In genomic region chr7:75416787-75417186, GRCh38 we compare ENCODE assay signal across 7 cellular contexts. TPM values are rescaled to one million over a fixed set of nuclear protein-coding genes. Genes with fewer than 3 reads are reported as not detected.
DNase-seq lines count a peak whose midpoint lies in the region; ATAC-seq, FAIRE-seq and TF ChIP-seq lines count a peak whose summit lies in the region.
"Not testable (repeated sequence)": the region's sequence is repeated elsewhere in the genome, so short reads cannot be mapped to it uniquely, and the experiment has no call there.

No MANE protein-coding gene starts in this region.

- H3K9ac ChIP-seq in PC-3 (ENCODE audit: low read length); K562 (ENCODE audit: insufficient read depth in 1 of 2, low read depth in 2 of 2, low read length in 2 of 2); endothelial cell of umbilical vein (replicated peaks; ENCODE audit: extremely low read depth, insufficient read depth, low read length); HepG2 (ENCODE audit: insufficient read depth, low read depth, low read length): not testable (repeated sequence)

- BruUV-seq in PC-3 (replicated peaks; lab: Mats Ljungman, UMichigan) (TSS peak; percentile 31), endothelial cell of umbilical vein (replicated peaks; lab: Mats Ljungman, UMichigan) (TSS peak; percentile 35)
- not testable (repeated sequence) for BruUV-seq in K562 (replicated peaks; lab: Mats Ljungman, UMichigan); HepG2 (replicated peaks; lab: Mats Ljungman, UMichigan)

- H3K27ac ChIP-seq in PC-3 (ENCODE audit: low read length); K562 (ENCODE audit: extremely low read depth, low read depth, low read length); endothelial cell of umbilical vein (ENCODE audit: insufficient read depth, low read depth, low read length); HepG2 (ENCODE audit: extremely low read length, insufficient read depth, low read length); sigmoid colon: not testable (repeated sequence)

- POLR2A ChIA-PET in PC-3 (lab: Charles Lee; ENCODE audit: unreplicated experiment); K562 (lab: Yijun Ruan, JAX); endothelial cell of umbilical vein (lab: Charles Lee); HepG2 (lab: Yijun Ruan, JAX): not testable (repeated sequence)

- not testable (repeated sequence) for H2AFZ ChIP-seq in PC-3 (ENCODE audit: low read length); K562 (ENCODE audit: low read depth, low read length); endothelial cell of umbilical vein (ENCODE audit: low read depth, low read length); HepG2 (ENCODE audit: low read length)

- not testable (repeated sequence) for H3K79me2 ChIP-seq in PC-3 (ENCODE audit: low read length); K562 (ENCODE audit: control insufficient read depth, insufficient read depth, low read length); endothelial cell of umbilical vein (ENCODE audit: control insufficient read depth, insufficient read depth, low read length); HepG2 (ENCODE audit: insufficient read depth, low read length)

- TF ChIP-seq CTCF in PC-3 (conservative IDR thresholded peaks at IDR 0.05; ENCODE audit: low read depth, low read length); K562 (IDR thresholded peaks at IDR 0.05 in 2 of 3, conservative IDR thresholded peaks at IDR 0.05 in 1 of 3; ENCODE audit: insufficient read depth in 2 of 3, low read depth in 1 of 3, low read length in 3 of 3); endothelial cell of umbilical vein (IDR thresholded peaks at IDR 0.05; ENCODE audit: extremely low read depth in 1 of 2, insufficient read depth in 1 of 2, low read depth in 1 of 2, low read length in 2 of 2); HepG2 (CRISPR knock-in tag; IDR thresholded peaks at IDR 0.05); sigmoid colon (IDR thresholded peaks at IDR 0.05): not testable (repeated sequence)

- H3K9me1 ChIP-seq in K562 (ENCODE audit: control insufficient read depth, insufficient read depth, low read length); endothelial cell of umbilical vein (replicated peaks; ENCODE audit: control insufficient read depth, extremely low read depth, insufficient read depth, low read length): not testable (repeated sequence)

- WGBS in K562 (ENCODE audit: insufficient coverage, low coverage, missing lambda C conversion rate) = 98% methylated on average over 7 of the region's 9 CpGs
- 96% methylated on average over 8 of the region's 9 CpGs for WGBS in HepG2 (ENCODE audit: low lambda C conversion rate)
- 90% methylated on average over 8 of the region's 9 CpGs for WGBS in sigmoid colon, 2 donors

- not testable (repeated sequence) for ATAC-seq in PC-3, K562, HepG2

- dilution Hi-C loops in endothelial cell of umbilical vein (cut with MboI; ENCODE audit: extremely low pct_ligation_motif_present, low sequenced_read_pairs) = not testable (repeated sequence)

- not testable (repeated sequence) for DNase-seq in PC-3; K562 (ENCODE audit: extremely low read depth in 1 of 4, low spot score in 3 of 4); endothelial cell of umbilical vein (ENCODE audit: low read depth, low spot score); HepG2 (ENCODE audit: low spot score)
- DNase-seq in activated CD8-positive, alpha-beta memory T cell treated with anti-CD3 and anti-CD28 coated beads, Interleukin-2, amount 50 U/mL, for 48 hours = peak; percentile 37
- peak; percentile 37 for DNase-seq in sigmoid colon
- peak; percentile 13 for DNase-seq in stimulated activated CD8-positive, alpha-beta memory T cell treated with anti-CD3 and anti-CD28 coated beads, Interleukin-4, amount 100 ng/mL, for 48 hours

- H4K20me1 ChIP-seq in PC-3 (ENCODE audit: low read length); K562 (replicated peaks; ENCODE audit: control insufficient read depth, insufficient read depth, low read length); endothelial cell of umbilical vein (replicated peaks; ENCODE audit: control insufficient read depth, extremely low read depth, insufficient read depth, low read length); HepG2 (ENCODE audit: insufficient read depth, low read length): not testable (repeated sequence)

- intact Hi-C loops in PC-3 (cut with micrococcal nuclease); K562 (cut with micrococcal nuclease); endothelial cell of umbilical vein (cut with micrococcal nuclease); HepG2 (cut with micrococcal nuclease; ENCODE audit: unreplicated experiment); sigmoid colon (cut with DNase I): not testable (repeated sequence)

- not testable (repeated sequence) for H3K9me3 ChIP-seq in PC-3 (ENCODE audit: low read length); K562 (replicated peaks; ENCODE audit: control insufficient read depth, insufficient read depth, low read depth, low read length); endothelial cell of umbilical vein (replicated peaks; ENCODE audit: control insufficient read depth, insufficient read depth, low read length); HepG2 (ENCODE audit: low read length); sigmoid colon

- not testable (repeated sequence) for H3K4me1 ChIP-seq in PC-3 (ENCODE audit: insufficient read depth, low read length); K562 (replicated peaks in 1 of 2; ENCODE audit: control insufficient read depth in 2 of 2, insufficient read depth in 2 of 2, low read length in 2 of 2); endothelial cell of umbilical vein (ENCODE audit: control insufficient read depth, extremely low read depth, insufficient read depth, low read length); HepG2 (ENCODE audit: insufficient read depth, low read length); sigmoid colon

- not testable (repeated sequence) for TF ChIP-seq EP300 in K562 (IDR thresholded peaks at IDR 0.05; ENCODE audit: low read length); HepG2 (IDR thresholded peaks at IDR 0.05; ENCODE audit: low read depth in 2 of 2, low read length in 2 of 2); HepG2 (CRISPR knock-in tag; IDR thresholded peaks at IDR 0.05; ENCODE audit: borderline replicate concordance); sigmoid colon (IDR thresholded peaks at IDR 0.05)

- not testable (repeated sequence) for H3K36me3 ChIP-seq in PC-3 (ENCODE audit: low read depth, low read length); endothelial cell of umbilical vein (ENCODE audit: control insufficient read depth in 2 of 2, extremely low read depth in 1 of 2, insufficient read depth in 2 of 2, low read length in 2 of 2); HepG2 (replicated peaks in 1 of 2; ENCODE audit: control insufficient read depth in 1 of 2, insufficient read depth in 2 of 2, low read length in 2 of 2)
- H3K36me3 ChIP-seq in K562 (ENCODE audit: control insufficient read depth, insufficient read depth, low read length) = peaks cover 38% of the 10 kb centered on the region; the same call in 1 of the 3 replicates
- peaks cover 2 to 33% (median 13%) of the 10 kb centered on the region in 4 donors for H3K36me3 ChIP-seq in sigmoid colon

- H3K4me3 ChIP-seq in PC-3 (ENCODE audit: low read length); K562; endothelial cell of umbilical vein (replicated peaks in 1 of 3; ENCODE audit: insufficient read depth in 1 of 3, low read depth in 1 of 3, low read length in 3 of 3); HepG2 (replicated peaks in 1 of 3; ENCODE audit: insufficient read depth in 1 of 3, low read depth in 2 of 3, low read length in 3 of 3); sigmoid colon: not testable (repeated sequence)

- not testable (repeated sequence) for H3K4me2 ChIP-seq in PC-3 (ENCODE audit: low read length); K562 (ENCODE audit: insufficient read depth, low read length); endothelial cell of umbilical vein (ENCODE audit: insufficient read depth, low read length); HepG2 (ENCODE audit: low read depth, low read length)

- in situ Hi-C loops in K562 (cut with MboI); HepG2 (cut with HindIII; ENCODE audit: extremely low pct_ligation_motif_present, low pct_unique_long_range_greater_than_20kb): not testable (repeated sequence)

- not testable (repeated sequence) for H3K9me2 ChIP-seq in PC-3 (replicated peaks; ENCODE audit: low read length)

- peak; percentile 58; the same call in 1 of the 2 replicates for TF ChIP-seq POLR2A in K562 (conservative IDR thresholded peaks at IDR 0.05)
- not testable (repeated sequence) for TF ChIP-seq POLR2A in endothelial cell of umbilical vein (IDR thresholded peaks at IDR 0.05; ENCODE audit: low read depth, low read length); HepG2 (IDR thresholded peaks at IDR 0.05; ENCODE audit: insufficient read depth in 1 of 2, low read depth in 2 of 2, low read length in 2 of 2); sigmoid colon (IDR thresholded peaks at IDR 0.05)

- TF ChIP-seq RAD21 in K562 (CRISPR knock-in tag; conservative IDR thresholded peaks at IDR 0.05 in 1 of 2, IDR thresholded peaks at IDR 0.05 in 1 of 2); HepG2 (CRISPR knock-in tag; IDR thresholded peaks at IDR 0.05): not testable (repeated sequence)

- not testable (repeated sequence) for H3K27me3 ChIP-seq in PC-3 (ENCODE audit: low read length); K562 (ENCODE audit: control insufficient read depth in 2 of 2, insufficient read depth in 2 of 2, low read length in 2 of 2); endothelial cell of umbilical vein (ENCODE audit: control insufficient read depth in 2 of 2, insufficient read depth in 2 of 2, low read length in 2 of 2); HepG2 (ENCODE audit: control insufficient read depth in 1 of 2, insufficient read depth in 2 of 2, low read length in 2 of 2); sigmoid colon

- H3F3A ChIP-seq in PC-3 (ENCODE audit: low read length, unreplicated experiment) = not testable (repeated sequence)

- CTCF ChIA-PET in PC-3 (lab: Charles Lee); K562 (lab: Yijun Ruan, JAX; ENCODE audit: low intra/inter-chr PET ratio); endothelial cell of umbilical vein (lab: Charles Lee); HepG2 (lab: Yijun Ruan, JAX; ENCODE audit: low intra/inter-chr PET ratio, low total read pairs): not testable (repeated sequence)

- not testable (repeated sequence) for FAIRE-seq in K562 (lab: Jason Lieb, UNC); endothelial cell of umbilical vein (lab: Jason Lieb, UNC); HepG2 (lab: Jason Lieb, UNC)

RNA-seq across cellular contexts. Expression of gene TRIM73, which starts 21.4 kb away (rescaled TPM):
- 5.2 and 6.4 TPM in 2 replicates for total RNA-seq in PC-3 (2014; rRNA removed)
- 1.1 and 4.1 TPM in 2 replicates for total RNA-seq in K562 (2011; cell fraction: chromatin; rRNA removed; ENCODE audit: low replicate concordance)
- 2.1 and 3.0 TPM in 2 replicates for total RNA-seq in K562 (2011; cell fraction: nucleolus; rRNA removed)
- total RNA-seq in K562 (2011; cell fraction: nucleoplasm; rRNA removed) = 1.9 and 2.1 TPM in 2 replicates
- total RNA-seq in K562 (2014; rRNA removed) = 0.64 and 1.2 TPM in 2 replicates
- total RNA-seq in K562 (2014; rRNA removed; fragmentation: Illumina TruSeq; extraction: Trizol) = 0.04 TPM in 1 of 2 replicates, not detected in the other
- 0.41 and 0.80 TPM in 2 replicates for total RNA-seq in K562 (2015; rRNA removed; fragmentation: Illumina TruSeq; extraction: Trizol)
- 1.2 and 1.4 TPM in 2 replicates for total RNA-seq in K562 (2021)
- polyA plus RNA-seq in K562 (2011; rRNA removed) = 0.30 TPM in 1 of 2 replicates, not detected in the other
- polyA plus RNA-seq in K562 (2011; cell fraction: cytosol; rRNA removed) = 0.03 and 0.42 TPM in 2 replicates
- polyA plus RNA-seq in K562 (2011; cell fraction: nucleus; rRNA removed) = 1.8 and 4.8 TPM in 2 replicates
- polyA plus RNA-seq in K562 (2012) = 0.52 and 4.5 TPM in 2 replicates
- polyA plus RNA-seq in K562 (2014; fragmentation: Illumina TruSeq; extraction: Trizol) = 0.15 TPM in 1 of 2 replicates, not detected in the other
- not detected for polyA plus RNA-seq in K562 (2014; fragmentation: Nextera tagmentation; extraction: Ambion mirVana)
- 0.28 and 0.90 TPM in 2 replicates for polyA plus RNA-seq in K562 (2014; rRNA removed)
- polyA minus RNA-seq in K562 (2011; rRNA and poly(A)+ RNA removed) = 0.14 TPM in 1 of 2 replicates, not detected in the other
- polyA minus RNA-seq in K562 (2011; cell fraction: cytosol; rRNA and poly(A)+ RNA removed) = not detected in 2 replicates
- polyA minus RNA-seq in K562 (2011; cell fraction: nucleus; rRNA and poly(A)+ RNA removed) = 0.40 and 0.44 TPM in 2 replicates
- 1.2 and 2.0 TPM in 2 replicates for total RNA-seq in endothelial cell of umbilical vein
- 0.89 and 1.6 TPM in 2 replicates for polyA plus RNA-seq in endothelial cell of umbilical vein
- polyA plus RNA-seq in endothelial cell of umbilical vein (2011; cell fraction: cytosol; rRNA removed) = 0.06 TPM in 2 replicates
- polyA plus RNA-seq in endothelial cell of umbilical vein (2011; cell fraction: nucleus; rRNA removed) = 3.7 and 6.3 TPM in 2 replicates
- 1.2 and 1.3 TPM in 2 replicates for polyA plus RNA-seq in endothelial cell of umbilical vein (2012)
- 1.00 and 2.3 TPM in 2 replicates for polyA minus RNA-seq in endothelial cell of umbilical vein
- polyA minus RNA-seq in endothelial cell of umbilical vein (2011; cell fraction: cytosol; rRNA and poly(A)+ RNA removed) = 1.9 TPM
- 2.0 and 6.5 TPM in 2 replicates for polyA minus RNA-seq in endothelial cell of umbilical vein (2011; cell fraction: nucleus; rRNA and poly(A)+ RNA removed)
- total RNA-seq in HepG2 (2016; rRNA removed; fragmentation: Illumina TruSeq; extraction: Trizol) = 4.5 and 5.7 TPM in 2 replicates
- 3.0 and 3.9 TPM in 2 replicates for total RNA-seq in HepG2 (2016; cell fraction: cytosol; rRNA removed; fragmentation: Illumina TruSeq; extraction: Trizol; ENCODE audit: low read depth)
- total RNA-seq in HepG2 (2016; cell fraction: insoluble cytoplasmic fraction; rRNA removed; fragmentation: Illumina TruSeq; extraction: Trizol) = 4.3 and 4.7 TPM in 2 replicates
- total RNA-seq in HepG2 (2016; cell fraction: membrane; rRNA removed; fragmentation: Illumina TruSeq; extraction: Trizol) = 2.4 and 4.4 TPM in 2 replicates
- total RNA-seq in HepG2 (2016; cell fraction: nucleus; rRNA removed; fragmentation: Illumina TruSeq; extraction: Trizol) = 5.0 and 5.3 TPM in 2 replicates
- 1.5 and 3.1 TPM in 2 replicates for polyA plus RNA-seq in HepG2 (2011; rRNA removed)
- polyA plus RNA-seq in HepG2 (2011; cell fraction: cytosol; rRNA removed) = 0.65 and 1.1 TPM in 2 replicates
- 41.6 and 42.4 TPM in 2 replicates for polyA plus RNA-seq in HepG2 (2011; cell fraction: nucleus; rRNA removed)
- 3.7 and 5.9 TPM in 2 replicates for polyA plus RNA-seq in HepG2 (2012)
- polyA plus RNA-seq in HepG2 (2016; cell fraction: cytosol; fragmentation: Illumina TruSeq; extraction: Trizol; ENCODE audit: low read depth) = 1.3 and 2.1 TPM in 2 replicates
- polyA plus RNA-seq in HepG2 (2016; cell fraction: insoluble cytoplasmic fraction; fragmentation: Illumina TruSeq; extraction: Trizol; ENCODE audit: low read depth) = 2.8 and 4.1 TPM in 2 replicates
- polyA plus RNA-seq in HepG2 (2016; cell fraction: membrane; fragmentation: Illumina TruSeq; extraction: Trizol; ENCODE audit: low read depth) = 1.6 TPM in 2 replicates
- polyA plus RNA-seq in HepG2 (2016; cell fraction: nucleus; fragmentation: Illumina TruSeq; extraction: Trizol; ENCODE audit: insufficient read depth, low read depth) = 15.1 TPM in 2 replicates
- polyA minus RNA-seq in HepG2 (2011; rRNA and poly(A)+ RNA removed; ENCODE audit: low replicate concordance) = 3.5 and 5.1 TPM in 2 replicates
- 0.20 and 1.4 TPM in 2 replicates for polyA minus RNA-seq in HepG2 (2011; cell fraction: cytosol; rRNA and poly(A)+ RNA removed)
- polyA minus RNA-seq in HepG2 (2011; cell fraction: nucleus; rRNA and poly(A)+ RNA removed) = 10.8 and 10.9 TPM in 2 replicates
- total RNA-seq in sigmoid colon = 1 to 10 TPM in 3 of 4 donors, under 1 TPM in 1; 0.36 to 1.9 (median 1.5) TPM
- polyA plus RNA-seq in sigmoid colon = 1 to 10 TPM in 1 of 3 donors, under 1 TPM in 1, not detected in 1; 0.92 to 4.2 TPM
